ENCODE assay signal across 7 cellular contexts in the genomic region with DNA sequence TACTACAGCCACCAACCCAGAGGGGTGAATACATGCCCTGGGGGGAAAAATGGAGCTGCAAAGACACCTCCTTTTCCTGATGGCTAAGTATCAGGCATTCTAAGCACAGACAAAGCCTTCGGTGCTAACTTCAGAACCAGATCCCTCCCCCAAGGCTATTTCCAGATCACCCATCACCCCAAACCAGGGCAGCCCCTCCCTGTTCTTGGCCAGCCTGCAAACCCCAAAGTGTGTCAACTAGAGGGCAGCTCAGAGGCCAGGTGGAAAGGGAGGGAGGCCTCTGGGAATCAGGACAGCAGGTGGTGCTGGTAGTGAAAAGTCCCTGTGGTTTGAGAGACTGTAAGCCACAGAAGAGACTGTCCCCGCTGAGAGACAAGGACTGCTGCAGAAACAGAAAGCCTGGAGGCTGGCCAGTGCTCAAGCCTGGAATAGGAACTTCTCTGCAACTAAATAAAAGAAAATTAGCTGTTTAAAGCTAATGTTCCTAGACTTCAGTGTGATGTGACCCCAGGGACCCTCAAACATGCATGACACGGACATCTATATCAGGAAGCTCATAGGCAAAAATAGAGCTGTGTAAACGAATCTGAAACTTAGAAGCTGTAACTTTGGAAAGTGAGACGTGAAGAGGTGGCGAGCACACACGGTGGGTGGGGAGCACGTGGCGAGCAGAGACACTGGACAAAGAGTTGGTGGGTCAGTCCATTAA. TPM values are rescaled to one million over a fixed set of nuclear protein-coding genes. Genes with fewer than 3 reads are reported as not detected.
DNase-seq lines count a peak whose midpoint lies in the region; ATAC-seq, FAIRE-seq and TF ChIP-seq lines count a peak whose summit lies in the region.

No MANE protein-coding gene starts in this region.

- DNase-seq in GM12892 (ENCODE audit: insufficient read length) (peak; percentile 68), HUDEP-2 (lab: John Stamatoyannopoulos, UW; ENCODE audit: unreplicated experiment in 76 of 76) (peak in 72 of 76 experiments; percentile 28 to 85 (median 64)), iPS DF 19.7 (ENCODE audit: low read depth, low spot score) (peak; percentile 73), upper lobe of right lung (no peak), spleen (no peak)

- no peak overlapping the region for H3K27ac ChIP-seq in upper lobe of right lung
- peak overlapping the region in 3 of 8 donors; percentile 17 to 39 (median 35) for H3K27ac ChIP-seq in spleen

- H3K27me3 ChIP-seq in upper lobe of right lung (no peaks in the 10 kb centered on the region), spleen (replicated peaks in 1 of 7) (no peaks in the 10 kb centered on the region)

- H3K4me1 ChIP-seq in upper lobe of right lung, result peaks cover 11% of the 10 kb centered on the region
- H3K4me1 ChIP-seq in spleen, result peaks cover 0 to 18% (median 10%) of the 10 kb centered on the region in 6 donors

- TF ChIP-seq CTCF in upper lobe of right lung (IDR thresholded peaks at IDR 0.05) (peak; percentile 14), spleen (IDR thresholded peaks at IDR 0.05 in 8 of 11, conservative IDR thresholded peaks at IDR 0.05 in 3 of 11) (no peak)

- 37 to 51% (median 44%) methylated on average over 9 of the region's 9 CpGs for WGBS in spleen, 5 donors

- peak; percentile 91 for FAIRE-seq in GM12892 (lab: Jason Lieb, UNC)

- H3K36me3 ChIP-seq in upper lobe of right lung, result peaks cover 17% of the 10 kb centered on the region
- H3K36me3 ChIP-seq in spleen, result peaks cover 0 to 27% (median 26%) of the 10 kb centered on the region in 6 donors

- H3K4me3 ChIP-seq in upper lobe of right lung, result no peak overlapping the region
- no peak overlapping the region for H3K4me3 ChIP-seq in spleen

- peak; percentile 54 for ATAC-seq in GM21528 (IDR thresholded peaks at IDR 0.05; ENCODE audit: low FRiP score, unreplicated experiment)
- peak; percentile 80 for ATAC-seq in SK-N-SH treated with all-trans-retinoic acid at 6 μM for 48 hours
- peak; percentile 82 for ATAC-seq in upper lobe of right lung

- H3K9me3 ChIP-seq in upper lobe of right lung (no peaks in the 10 kb centered on the region), spleen (no peaks in the 10 kb centered on the region)

- TF ChIP-seq POLR2A in GM12892 (IDR thresholded peaks at IDR 0.05; ENCODE audit: low read depth, low read length) (no peak), spleen (IDR thresholded peaks at IDR 0.05) (no peak)

- intact Hi-C loops in upper lobe of right lung (cut with DNase I), result no loop called here
- intact Hi-C loops in spleen (cut with DNase I; ENCODE audit: low total_unique reads), result no loop called here

TF ChIP-seq in SK-N-SH treated with all-trans-retinoic acid at 6 μM for 48 hours, 23 proteins besides CTCF, POLR2A, EP300 and RAD21 (continues in another document):
- TF ChIP-seq ZNF565 (CRISPR knock-in tag; conservative IDR thresholded peaks at IDR 0.05; ENCODE audit: low read depth) (no peak), TOX (CRISPR knock-in tag; IDR thresholded peaks at IDR 0.05; ENCODE audit: borderline replicate concordance) (no peak), OSR1 (CRISPR knock-in tag; IDR thresholded peaks at IDR 0.05) (no peak), RARB (CRISPR knock-in tag; IDR thresholded peaks at IDR 0.05) (no peak), PPARA (CRISPR knock-in tag; IDR thresholded peaks at IDR 0.05; ENCODE audit: borderline replicate concordance) (no peak), ISL1 (CRISPR knock-in tag; IDR thresholded peaks at IDR 0.05) (no peak), ESRRG (CRISPR knock-in tag; IDR thresholded peaks at IDR 0.05) (no peak), ZFP3 (CRISPR knock-in tag; IDR thresholded peaks at IDR 0.05) (no peak), ZFP30 (CRISPR knock-in tag; IDR thresholded peaks at IDR 0.05) (no peak), SNAI2 (CRISPR knock-in tag; IDR thresholded peaks at IDR 0.05) (no peak), TCF4 (CRISPR knock-in tag; IDR thresholded peaks at IDR 0.05; ENCODE audit: borderline replicate concordance) (no peak), ZNF70 (CRISPR knock-in tag; IDR thresholded peaks at IDR 0.05) (no peak), CSDC2 (CRISPR knock-in tag; IDR thresholded peaks at IDR 0.05) (no peak)
- TF ChIP-seq, protein P1, sequence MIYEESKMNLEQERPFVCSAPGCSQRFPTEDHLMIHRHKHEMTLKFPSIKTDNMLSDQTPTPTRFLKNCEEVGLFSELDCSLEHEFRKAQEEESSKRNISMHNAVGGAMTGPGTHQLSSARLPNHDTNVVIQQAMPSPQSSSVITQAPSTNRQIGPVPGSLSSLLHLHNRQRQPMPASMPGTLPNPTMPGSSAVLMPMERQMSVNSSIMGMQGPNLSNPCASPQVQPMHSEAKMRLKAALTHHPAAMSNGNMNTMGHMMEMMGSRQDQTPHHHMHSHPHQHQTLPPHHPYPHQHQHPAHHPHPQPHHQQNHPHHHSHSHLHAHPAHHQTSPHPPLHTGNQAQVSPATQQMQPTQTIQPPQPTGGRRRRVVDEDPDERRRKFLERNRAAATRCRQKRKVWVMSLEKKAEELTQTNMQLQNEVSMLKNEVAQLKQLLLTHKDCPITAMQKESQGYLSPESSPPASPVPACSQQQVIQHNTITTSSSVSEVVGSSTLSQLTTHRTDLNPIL (CRISPR knock-in tag; IDR thresholded peaks at IDR 0.05; ENCODE audit: low read depth), result no peak
- TF ChIP-seq, protein P2, sequence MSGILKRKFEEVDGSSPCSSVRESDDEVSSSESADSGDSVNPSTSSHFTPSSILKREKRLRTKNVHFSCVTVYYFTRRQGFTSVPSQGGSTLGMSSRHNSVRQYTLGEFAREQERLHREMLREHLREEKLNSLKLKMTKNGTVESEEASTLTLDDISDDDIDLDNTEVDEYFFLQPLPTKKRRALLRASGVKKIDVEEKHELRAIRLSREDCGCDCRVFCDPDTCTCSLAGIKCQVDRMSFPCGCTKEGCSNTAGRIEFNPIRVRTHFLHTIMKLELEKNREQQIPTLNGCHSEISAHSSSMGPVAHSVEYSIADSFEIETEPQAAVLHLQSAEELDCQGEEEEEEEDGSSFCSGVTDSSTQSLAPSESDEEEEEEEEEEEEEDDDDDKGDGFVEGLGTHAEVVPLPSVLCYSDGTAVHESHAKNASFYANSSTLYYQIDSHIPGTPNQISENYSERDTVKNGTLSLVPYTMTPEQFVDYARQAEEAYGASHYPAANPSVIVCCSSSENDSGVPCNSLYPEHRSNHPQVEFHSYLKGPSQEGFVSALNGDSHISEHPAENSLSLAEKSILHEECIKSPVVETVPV (CRISPR knock-in tag; IDR thresholded peaks at IDR 0.05), result no peak
- TF ChIP-seq, protein P3, sequence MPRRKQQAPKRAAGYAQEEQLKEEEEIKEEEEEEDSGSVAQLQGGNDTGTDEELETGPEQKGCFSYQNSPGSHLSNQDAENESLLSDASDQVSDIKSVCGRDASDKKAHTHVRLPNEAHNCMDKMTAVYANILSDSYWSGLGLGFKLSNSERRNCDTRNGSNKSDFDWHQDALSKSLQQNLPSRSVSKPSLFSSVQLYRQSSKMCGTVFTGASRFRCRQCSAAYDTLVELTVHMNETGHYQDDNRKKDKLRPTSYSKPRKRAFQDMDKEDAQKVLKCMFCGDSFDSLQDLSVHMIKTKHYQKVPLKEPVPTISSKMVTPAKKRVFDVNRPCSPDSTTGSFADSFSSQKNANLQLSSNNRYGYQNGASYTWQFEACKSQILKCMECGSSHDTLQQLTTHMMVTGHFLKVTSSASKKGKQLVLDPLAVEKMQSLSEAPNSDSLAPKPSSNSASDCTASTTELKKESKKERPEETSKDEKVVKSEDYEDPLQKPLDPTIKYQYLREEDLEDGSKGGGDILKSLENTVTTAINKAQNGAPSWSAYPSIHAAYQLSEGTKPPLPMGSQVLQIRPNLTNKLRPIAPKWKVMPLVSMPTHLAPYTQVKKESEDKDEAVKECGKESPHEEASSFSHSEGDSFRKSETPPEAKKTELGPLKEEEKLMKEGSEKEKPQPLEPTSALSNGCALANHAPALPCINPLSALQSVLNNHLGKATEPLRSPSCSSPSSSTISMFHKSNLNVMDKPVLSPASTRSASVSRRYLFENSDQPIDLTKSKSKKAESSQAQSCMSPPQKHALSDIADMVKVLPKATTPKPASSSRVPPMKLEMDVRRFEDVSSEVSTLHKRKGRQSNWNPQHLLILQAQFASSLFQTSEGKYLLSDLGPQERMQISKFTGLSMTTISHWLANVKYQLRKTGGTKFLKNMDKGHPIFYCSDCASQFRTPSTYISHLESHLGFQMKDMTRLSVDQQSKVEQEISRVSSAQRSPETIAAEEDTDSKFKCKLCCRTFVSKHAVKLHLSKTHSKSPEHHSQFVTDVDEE (CRISPR knock-in tag; IDR thresholded peaks at IDR 0.05), result no peak
- TF ChIP-seq, protein P4, sequence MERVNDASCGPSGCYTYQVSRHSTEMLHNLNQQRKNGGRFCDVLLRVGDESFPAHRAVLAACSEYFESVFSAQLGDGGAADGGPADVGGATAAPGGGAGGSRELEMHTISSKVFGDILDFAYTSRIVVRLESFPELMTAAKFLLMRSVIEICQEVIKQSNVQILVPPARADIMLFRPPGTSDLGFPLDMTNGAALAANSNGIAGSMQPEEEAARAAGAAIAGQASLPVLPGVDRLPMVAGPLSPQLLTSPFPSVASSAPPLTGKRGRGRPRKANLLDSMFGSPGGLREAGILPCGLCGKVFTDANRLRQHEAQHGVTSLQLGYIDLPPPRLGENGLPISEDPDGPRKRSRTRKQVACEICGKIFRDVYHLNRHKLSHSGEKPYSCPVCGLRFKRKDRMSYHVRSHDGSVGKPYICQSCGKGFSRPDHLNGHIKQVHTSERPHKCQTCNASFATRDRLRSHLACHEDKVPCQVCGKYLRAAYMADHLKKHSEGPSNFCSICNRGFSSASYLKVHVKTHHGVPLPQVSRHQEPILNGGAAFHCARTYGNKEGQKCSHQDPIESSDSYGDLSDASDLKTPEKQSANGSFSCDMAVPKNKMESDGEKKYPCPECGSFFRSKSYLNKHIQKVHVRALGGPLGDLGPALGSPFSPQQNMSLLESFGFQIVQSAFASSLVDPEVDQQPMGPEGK (CRISPR knock-in tag; IDR thresholded peaks at IDR 0.05; ENCODE audit: borderline replicate concordance), result no peak

RNA-seq across cellular contexts. Expression of a gene that starts 9.1 kb away (rescaled TPM):
- polyA plus RNA-seq in GM12892 (2012; ENCODE audit: missing spikeins), result 70.7 TPM
- total RNA-seq in upper lobe of right lung (29.2 TPM), spleen (10 to 100 TPM; 20.4 to 33.8 (median 26.3) TPM)
- 10 to 100 TPM in 2 of 3 donors, 1 to 10 TPM in 1; 9.5 to 19.4 (median 16.9) TPM for polyA plus RNA-seq in spleen

RNA-seq across cellular contexts. Expression of a gene that starts 9.4 kb away (rescaled TPM):
- polyA plus RNA-seq in GM12892 (2012; ENCODE audit: missing spikeins), result 17.7 TPM
- total RNA-seq in upper lobe of right lung (68.6 TPM), spleen (10 to 100 TPM; 65.8 to 87.5 (median 80.5) TPM)
- 10 to 100 TPM; 20.3 to 30.9 (median 30.3) TPM for polyA plus RNA-seq in spleen

RNA-seq across cellular contexts. Expression of a gene that starts 40.5 kb away (rescaled TPM):
- 15.9 TPM for polyA plus RNA-seq in GM12892 (2012; ENCODE audit: missing spikeins)
- 19.8 TPM for total RNA-seq in upper lobe of right lung
- total RNA-seq in spleen, result 10 to 100 TPM; 13.8 to 24.9 (median 16.6) TPM
- 10 to 100 TPM in 1 of 3 donors, 1 to 10 TPM in 2; 4.9 to 12.5 (median 8.4) TPM for polyA plus RNA-seq in spleen

RNA-seq across cellular contexts. Expression of a gene that starts 41.1 kb away (rescaled TPM):
- polyA plus RNA-seq in GM12892 (2012; ENCODE audit: missing spikeins), result 12.3 TPM
- total RNA-seq in upper lobe of right lung (4.2 TPM), spleen (1 to 10 TPM; 1.9 to 5.6 (median 3.4) TPM)
- 1 to 10 TPM; 3.6 to 4.3 (median 4.0) TPM for polyA plus RNA-seq in spleen

RNA-seq across cellular contexts. Expression of a gene that starts 51.7 kb away (rescaled TPM):
- polyA plus RNA-seq in GM12892 (2012; ENCODE audit: missing spikeins), result 35.1 TPM
- 61.3 TPM for total RNA-seq in upper lobe of right lung
- 10 to 100 TPM; 43.0 to 64.4 (median 55.8) TPM for total RNA-seq in spleen
- polyA plus RNA-seq in spleen, result 10 to 100 TPM; 33.0 to 39.1 (median 33.2) TPM

Comparison
In these comparisons a context has a peak if more than half of its experiments do, and no peak if none do; other contexts are left out.
1. DNase-seq: peak in GM12892 (single experiment), HUDEP-2 (72 of 76) and iPS DF 19.7 (single experiment); none in upper lobe of right lung (single experiment) and spleen (single experiment).
2. Peak in every context shown above with its lines, with median percentiles within 50 percentile points of each other: ATAC-seq.